Comparison of ENCODE assay signal across 8 cellular contexts in the genomic region with DNA sequence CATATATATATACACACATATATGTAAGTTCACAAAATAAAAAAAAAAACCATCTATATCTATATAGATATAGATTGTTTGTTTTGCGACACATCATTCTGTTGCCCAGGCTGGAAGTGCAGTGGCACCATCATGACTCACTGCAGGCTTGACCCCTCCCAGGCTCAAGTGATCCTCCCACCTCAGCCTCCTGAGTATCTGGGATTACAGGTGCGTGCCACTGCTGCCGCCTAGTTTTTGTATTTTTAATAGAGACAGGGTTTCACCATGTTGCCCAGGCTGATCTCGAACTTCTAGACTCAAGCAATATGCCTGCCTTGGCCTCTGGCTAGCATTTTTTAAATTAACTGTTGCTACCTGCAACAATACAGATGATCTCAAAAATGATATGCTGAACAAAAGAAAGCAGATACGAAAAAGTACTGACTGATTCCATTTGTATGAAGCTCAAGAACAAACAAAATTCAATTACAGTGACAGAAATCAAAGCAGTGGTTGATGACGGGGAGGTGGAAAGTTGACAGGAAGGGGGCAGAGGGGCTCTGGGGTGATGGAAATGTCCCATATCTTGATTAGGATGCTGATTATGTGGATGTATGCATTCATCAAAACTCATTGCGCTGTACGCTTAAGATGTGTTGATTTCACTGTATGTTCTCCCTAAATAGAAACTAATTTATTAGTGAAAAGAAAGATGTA. TPM values are rescaled to one million over a fixed set of nuclear protein-coding genes. Genes with fewer than 3 reads are reported as not detected.
DNase-seq lines count a peak whose midpoint lies in the region; ATAC-seq and TF ChIP-seq lines count a peak whose summit lies in the region.

No MANE protein-coding gene starts in this region.

- H3K4me3 ChIP-seq in sigmoid colon (no peak overlapping the region), prostate gland (no peak overlapping the region), neural progenitor cell (no peak overlapping the region)

- TF ChIP-seq POLR2A in sigmoid colon (IDR thresholded peaks at IDR 0.05), result no peak
- no peak for TF ChIP-seq POLR2A in prostate gland (IDR thresholded peaks at IDR 0.05)

- H3K36me3 Mint-ChIP-seq in activated naive CD8-positive, alpha-beta T cell treated with anti-CD3 and anti-CD28 coated beads, Interleukin-2, amount 10 ng/mL, durations not matched to agents 7 days and 5 days, result peaks cover 9% of the 10 kb centered on the region
- H3K36me3 Mint-ChIP-seq in neural progenitor cell, result no peaks in the 10 kb centered on the region

- no peaks in the 10 kb centered on the region for H3K79me2 ChIP-seq in neural progenitor cell (ENCODE audit: low read depth)

- intact Hi-C loops in sigmoid colon (cut with DNase I), result no loop called here
- intact Hi-C loops in prostate gland (cut with DNase I), result no loop called here

- H3K36me3 ChIP-seq in sigmoid colon (no peaks in the 10 kb centered on the region), prostate gland (no peaks in the 10 kb centered on the region), neural progenitor cell (no peaks in the 10 kb centered on the region)

- H3K4me1 ChIP-seq in sigmoid colon (peaks cover 0 to 31% (median 21%) of the 10 kb centered on the region in 4 donors), prostate gland (replicated peaks) (no peaks in the 10 kb centered on the region), neural progenitor cell (no peaks in the 10 kb centered on the region)

- peak; percentile 7 for ATAC-seq in GM19023 (IDR thresholded peaks at IDR 0.05; ENCODE audit: unreplicated experiment)
- ATAC-seq in activated naive CD8-positive, alpha-beta T cell treated with anti-CD3 and anti-CD28 coated beads, Interleukin-2, amount 10 ng/mL, durations not matched to agents 7 days and 5 days (ENCODE audit: low read depth), result no peak

- CTCF ChIA-PET in HEK293T (lab: Yijun Ruan, JAX), result interaction anchor here (2.0 to 2.7 kb wide), 2 partner anchors 11 to 45 kb away, joined by 5 to 10 read pairs; no protein-coding TSS in a partner anchor

- H3K9me3 ChIP-seq in sigmoid colon (no peaks in the 10 kb centered on the region), prostate gland (no peaks in the 10 kb centered on the region), neural progenitor cell (ENCODE audit: low read depth) (no peaks in the 10 kb centered on the region)

- DNase-seq in LoVo (ENCODE audit: low spot score) (peak; percentile 76), sigmoid colon (no peak), prostate gland (ENCODE audit: low spot score) (no peak), inferior parietal cortex (ENCODE audit: extremely low spot score) (no peak), HEK293T (ENCODE audit: extremely low spot score) (no peak), neural progenitor cell (ENCODE audit: low spot score) (no peak)
- DNase-seq in activated naive CD8-positive, alpha-beta T cell treated with anti-CD3 and anti-CD28 coated beads, Interleukin-2, amount 10 ng/mL, durations not matched to agents 7 days and 5 days, result no peak

- POLR2A ChIA-PET in activated naive CD8-positive, alpha-beta T cell treated with anti-CD3 and anti-CD28 coated beads, Interleukin-2, amount 10 ng/mL, durations not matched to agents 7 days and 5 days (lab: Charles Lee), result no interaction called here
- POLR2A ChIA-PET in HEK293T (lab: Yijun Ruan, JAX), result interaction anchor here (1.3 kb wide), 1 partner anchor 50 kb away, joined by 8 read pairs; the partner anchor contains the start of gene ATXN1

- H3K9me3 Mint-ChIP-seq in activated naive CD8-positive, alpha-beta T cell treated with anti-CD3 and anti-CD28 coated beads, Interleukin-2, amount 10 ng/mL, durations not matched to agents 7 days and 5 days, result no peaks in the 10 kb centered on the region
- no peaks in the 10 kb centered on the region for H3K9me3 Mint-ChIP-seq in neural progenitor cell

- no peaks in the 10 kb centered on the region for H3F3A ChIP-seq in neural progenitor cell (ENCODE audit: low read depth)

- WGBS in sigmoid colon, 2 donors, result 81 to 82% methylated on average over 8 of the region's 8 CpGs
- 81% methylated on average over 8 of the region's 8 CpGs for WGBS in prostate gland

- no peak overlapping the region for H3K9ac ChIP-seq in neural progenitor cell

- H3K4me3 Mint-ChIP-seq in activated naive CD8-positive, alpha-beta T cell treated with anti-CD3 and anti-CD28 coated beads, Interleukin-2, amount 10 ng/mL, durations not matched to agents 7 days and 5 days, result peak overlapping the region; percentile 77
- H3K4me3 Mint-ChIP-seq in neural progenitor cell, result no peak overlapping the region

- TF ChIP-seq CTCF in sigmoid colon (IDR thresholded peaks at IDR 0.05) (no peak), prostate gland (IDR thresholded peaks at IDR 0.05) (no peak), neural progenitor cell (IDR thresholded peaks at IDR 0.05) (no peak)

- peak overlapping the region; percentile 67 to 83 (median 74) for H3K27ac ChIP-seq in sigmoid colon
- H3K27ac ChIP-seq in prostate gland, result peak overlapping the region in 1 of 2 donors; percentile 53
- H3K27ac ChIP-seq in neural progenitor cell, result no peak overlapping the region

- H4K20me1 ChIP-seq in neural progenitor cell (ENCODE audit: low read depth), result no peaks in the 10 kb centered on the region

- H3K27me3 Mint-ChIP-seq in activated naive CD8-positive, alpha-beta T cell treated with anti-CD3 and anti-CD28 coated beads, Interleukin-2, amount 10 ng/mL, durations not matched to agents 7 days and 5 days, result no peaks in the 10 kb centered on the region
- no peaks in the 10 kb centered on the region for H3K27me3 Mint-ChIP-seq in neural progenitor cell (ENCODE audit: insufficient read depth, low read depth)

- peaks cover 33% of the 10 kb centered on the region for H3K4me1 Mint-ChIP-seq in activated naive CD8-positive, alpha-beta T cell treated with anti-CD3 and anti-CD28 coated beads, Interleukin-2, amount 10 ng/mL, durations not matched to agents 7 days and 5 days
- H3K4me1 Mint-ChIP-seq in neural progenitor cell, result peaks cover 11% of the 10 kb centered on the region

- TF ChIP-seq EP300 in sigmoid colon (IDR thresholded peaks at IDR 0.05), result no peak

- H2AFZ ChIP-seq in neural progenitor cell (replicated peaks), result no peak overlapping the region

- H3K27me3 ChIP-seq in sigmoid colon (no peaks in the 10 kb centered on the region), prostate gland (replicated peaks; ENCODE audit: insufficient read depth) (no peaks in the 10 kb centered on the region), neural progenitor cell (no peaks in the 10 kb centered on the region)

- H3K4me2 ChIP-seq in neural progenitor cell, result no peak overlapping the region

- peak overlapping the region; percentile 80 for H3K27ac Mint-ChIP-seq in activated naive CD8-positive, alpha-beta T cell treated with anti-CD3 and anti-CD28 coated beads, Interleukin-2, amount 10 ng/mL, durations not matched to agents 7 days and 5 days
- no peak overlapping the region for H3K27ac Mint-ChIP-seq in neural progenitor cell

TF ChIP-seq in HEK293T, 16 proteins besides CTCF, POLR2A, EP300 and RAD21:
- no peak for TF ChIP-seq ARNT (IDR thresholded peaks at IDR 0.05)
- TF ChIP-seq NFRKB (IDR thresholded peaks at IDR 0.05), result no peak
- no peak for TF ChIP-seq ELF4 (IDR thresholded peaks at IDR 0.05)
- no peak for TF ChIP-seq TARDBP (IDR thresholded peaks at IDR 0.05)
- no peak for TF ChIP-seq BHLHE40 (IDR thresholded peaks at IDR 0.05; ENCODE audit: borderline replicate concordance)
- no peak for TF ChIP-seq SUZ12 (IDR thresholded peaks at IDR 0.05)
- no peak for TF ChIP-seq L3MBTL2 (conservative IDR thresholded peaks at IDR 0.05)
- TF ChIP-seq, protein P1, sequence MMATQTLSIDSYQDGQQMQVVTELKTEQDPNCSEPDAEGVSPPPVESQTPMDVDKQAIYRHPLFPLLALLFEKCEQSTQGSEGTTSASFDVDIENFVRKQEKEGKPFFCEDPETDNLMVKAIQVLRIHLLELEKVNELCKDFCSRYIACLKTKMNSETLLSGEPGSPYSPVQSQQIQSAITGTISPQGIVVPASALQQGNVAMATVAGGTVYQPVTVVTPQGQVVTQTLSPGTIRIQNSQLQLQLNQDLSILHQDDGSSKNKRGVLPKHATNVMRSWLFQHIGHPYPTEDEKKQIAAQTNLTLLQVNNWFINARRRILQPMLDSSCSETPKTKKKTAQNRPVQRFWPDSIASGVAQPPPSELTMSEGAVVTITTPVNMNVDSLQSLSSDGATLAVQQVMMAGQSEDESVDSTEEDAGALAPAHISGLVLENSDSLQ (IDR thresholded peaks at IDR 0.05), result no peak

RNA-seq across cellular contexts. Expression of gene ATXN1, which starts 49.6 kb away (rescaled TPM):
- 10 to 100 TPM; 63.6 to 67.2 TPM for total RNA-seq in activated naive CD8-positive, alpha-beta T cell treated with anti-CD3 and anti-CD28 coated beads, Interleukin-2, amount 10 ng/mL, durations not matched to agents 7 days and 5 days
- total RNA-seq in sigmoid colon (10 to 100 TPM; 37.7 to 95.3 (median 59.9) TPM), prostate gland (10 to 100 TPM; 28.5 to 89.0 TPM), neural progenitor cell (ENCODE audit: low replicate concordance) (2.8 and 3.6 TPM in 2 replicates)
- 1 to 10 TPM; 4.8 to 8.6 (median 7.2) TPM for polyA plus RNA-seq in sigmoid colon
